In genomic region chr17:79831367-79832210, GRCh38 we compare ENCODE assay signal across 1 cellular context.
A peak's percentile ranks its signal among the peaks of the same experiment; 100 is the strongest.
TF ChIP-seq lines count a peak whose summit lies in the region.

No MANE protein-coding gene starts in this region.

TF ChIP-seq in HepG2, 621 proteins besides CTCF, POLR2A, EP300 and RAD21 (continues in another document):
- TF ChIP-seq TEAD2 (CRISPR knock-in tag; IDR thresholded peaks at IDR 0.05) (peak; percentile 51; the same call in 1 of the 2 replicates), TBX2 (CRISPR knock-in tag; IDR thresholded peaks at IDR 0.05; ENCODE audit: borderline replicate concordance) (peak; percentile 32; the same call in 1 of the 2 replicates), CC2D1A (CRISPR knock-in tag; IDR thresholded peaks at IDR 0.05) (no peak), ZNF224 (CRISPR knock-in tag; IDR thresholded peaks at IDR 0.05) (no peak), FLYWCH1 (CRISPR knock-in tag; IDR thresholded peaks at IDR 0.05) (no peak), ERF (CRISPR knock-in tag; IDR thresholded peaks at IDR 0.05) (peak; percentile 29), ZNF251 (CRISPR knock-in tag; IDR thresholded peaks at IDR 0.05) (0 out of 2 replicates have a peak, but pooled peaks have one; percentile 11), MIER3 (CRISPR knock-in tag; IDR thresholded peaks at IDR 0.05; ENCODE audit: borderline replicate concordance) (0 out of 2 replicates have a peak, but pooled peaks have one; percentile 14), MED1 (CRISPR knock-in tag; IDR thresholded peaks at IDR 0.05) (0 out of 2 replicates have a peak, but pooled peaks have one; percentile 15), ZNF616 (CRISPR knock-in tag; IDR thresholded peaks at IDR 0.05; ENCODE audit: low read depth) (peak; percentile 22; the same call in 1 of the 2 replicates), KAT8 (CRISPR knock-in tag; IDR thresholded peaks at IDR 0.05) (0 out of 2 replicates have a peak, but pooled peaks have one; percentile 21), RXRB (CRISPR knock-in tag; IDR thresholded peaks at IDR 0.05; ENCODE audit: borderline replicate concordance) (peak; percentile 57; the same call in 1 of the 2 replicates), HNF4A (CRISPR knock-in tag; IDR thresholded peaks at IDR 0.05) (0 out of 2 replicates have a peak, but pooled peaks have one; percentile 5), ZKSCAN8 (CRISPR knock-in tag; IDR thresholded peaks at IDR 0.05; ENCODE audit: borderline replicate concordance) (0 out of 2 replicates have a peak, but pooled peaks have one; percentile 30), CCDC6 (CRISPR knock-in tag; IDR thresholded peaks at IDR 0.05) (peak; percentile 38; the same call in 1 of the 2 replicates), ZNF614 (CRISPR knock-in tag; IDR thresholded peaks at IDR 0.05; ENCODE audit: borderline replicate concordance) (peak; percentile 41; the same call in 1 of the 2 replicates), ZNF44 (CRISPR knock-in tag; IDR thresholded peaks at IDR 0.05) (0 out of 2 replicates have a peak, but pooled peaks have one; percentile 48), ZNF329 (CRISPR knock-in tag; IDR thresholded peaks at IDR 0.05; ENCODE audit: low read depth) (0 out of 2 replicates have a peak, but pooled peaks have one; percentile 80), ZNF296 (CRISPR knock-in tag; conservative IDR thresholded peaks at IDR 0.05) (peak; percentile 95), MBNL3 (CRISPR knock-in tag; conservative IDR thresholded peaks at IDR 0.05) (no peak), HDAC1 (CRISPR knock-in tag; IDR thresholded peaks at IDR 0.05) (peak; percentile 68), MTF2 (CRISPR knock-in tag; IDR thresholded peaks at IDR 0.05; ENCODE audit: borderline replicate concordance) (peak; percentile 98), ZNF503 (CRISPR knock-in tag; IDR thresholded peaks at IDR 0.05) (no peak), GATAD1 (CRISPR knock-in tag; IDR thresholded peaks at IDR 0.05) (0 out of 2 replicates have a peak, but pooled peaks have one; percentile 8), ZNF788 (CRISPR knock-in tag; IDR thresholded peaks at IDR 0.05; ENCODE audit: borderline replicate concordance) (peak; percentile 80; the same call in 1 of the 2 replicates), TFDP2 (CRISPR knock-in tag; IDR thresholded peaks at IDR 0.05) (0 out of 2 replicates have a peak, but pooled peaks have one; percentile 5), ZNF747 (CRISPR knock-in tag; IDR thresholded peaks at IDR 0.05; ENCODE audit: borderline replicate concordance) (0 out of 2 replicates have a peak, but pooled peaks have one; percentile 16), TFE3 (CRISPR knock-in tag; IDR thresholded peaks at IDR 0.05) (peak; percentile 18; the same call in 1 of the 2 replicates), ZMYM2 (CRISPR knock-in tag; IDR thresholded peaks at IDR 0.05) (no peak), BRD4 (CRISPR knock-in tag; IDR thresholded peaks at IDR 0.05) (peak; percentile 24), ZBTB34 (CRISPR knock-in tag; IDR thresholded peaks at IDR 0.05) (peak; percentile 63; the same call in 1 of the 2 replicates), GZF1 (CRISPR knock-in tag; IDR thresholded peaks at IDR 0.05) (peak; percentile 68; the same call in 1 of the 2 replicates), KLF9 (CRISPR knock-in tag; IDR thresholded peaks at IDR 0.05; ENCODE audit: low read depth) (0 out of 2 replicates have a peak, but pooled peaks have one; percentile 33), FOXO1 (CRISPR knock-in tag; IDR thresholded peaks at IDR 0.05) (no peak; the same call in none of the 2 replicates), NR1H2 (CRISPR knock-in tag; IDR thresholded peaks at IDR 0.05; ENCODE audit: borderline replicate concordance, low read depth) (peak; percentile 72; the same call in 1 of the 2 replicates), KLF11 (CRISPR knock-in tag; IDR thresholded peaks at IDR 0.05) (0 out of 2 replicates have a peak, but pooled peaks have one; percentile 19), ZNF83 (CRISPR knock-in tag; IDR thresholded peaks at IDR 0.05; ENCODE audit: borderline replicate concordance) (0 out of 2 replicates have a peak, but pooled peaks have one; percentile 43), ZNF678 (CRISPR knock-in tag; IDR thresholded peaks at IDR 0.05) (no peak), ISL2 (CRISPR knock-in tag; IDR thresholded peaks at IDR 0.05) (peak; percentile 9; the same call in 1 of the 2 replicates), NR2F1 (CRISPR knock-in tag; IDR thresholded peaks at IDR 0.05) (peak; percentile 10 to 80; a peak in 2 of 4 replicates), NONO (IDR thresholded peaks at IDR 0.05) (no peak), NONO (CRISPR knock-in tag; conservative IDR thresholded peaks at IDR 0.05) (peak; percentile 69), RFX1 (IDR thresholded peaks at IDR 0.05) (no peak), CBX5 (CRISPR knock-in tag; IDR thresholded peaks at IDR 0.05; ENCODE audit: borderline replicate concordance) (peak; percentile 36; the same call in 1 of the 2 replicates)
- TF ChIP-seq, protein P1, sequence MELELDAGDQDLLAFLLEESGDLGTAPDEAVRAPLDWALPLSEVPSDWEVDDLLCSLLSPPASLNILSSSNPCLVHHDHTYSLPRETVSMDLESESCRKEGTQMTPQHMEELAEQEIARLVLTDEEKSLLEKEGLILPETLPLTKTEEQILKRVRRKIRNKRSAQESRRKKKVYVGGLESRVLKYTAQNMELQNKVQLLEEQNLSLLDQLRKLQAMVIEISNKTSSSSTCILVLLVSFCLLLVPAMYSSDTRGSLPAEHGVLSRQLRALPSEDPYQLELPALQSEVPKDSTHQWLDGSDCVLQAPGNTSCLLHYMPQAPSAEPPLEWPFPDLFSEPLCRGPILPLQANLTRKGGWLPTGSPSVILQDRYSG (CRISPR knock-in tag; IDR thresholded peaks at IDR 0.05), result no peak
- TF ChIP-seq, protein P2, sequence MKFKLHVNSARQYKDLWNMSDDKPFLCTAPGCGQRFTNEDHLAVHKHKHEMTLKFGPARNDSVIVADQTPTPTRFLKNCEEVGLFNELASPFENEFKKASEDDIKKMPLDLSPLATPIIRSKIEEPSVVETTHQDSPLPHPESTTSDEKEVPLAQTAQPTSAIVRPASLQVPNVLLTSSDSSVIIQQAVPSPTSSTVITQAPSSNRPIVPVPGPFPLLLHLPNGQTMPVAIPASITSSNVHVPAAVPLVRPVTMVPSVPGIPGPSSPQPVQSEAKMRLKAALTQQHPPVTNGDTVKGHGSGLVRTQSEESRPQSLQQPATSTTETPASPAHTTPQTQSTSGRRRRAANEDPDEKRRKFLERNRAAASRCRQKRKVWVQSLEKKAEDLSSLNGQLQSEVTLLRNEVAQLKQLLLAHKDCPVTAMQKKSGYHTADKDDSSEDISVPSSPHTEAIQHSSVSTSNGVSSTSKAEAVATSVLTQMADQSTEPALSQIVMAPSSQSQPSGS (CRISPR knock-in tag; IDR thresholded peaks at IDR 0.05), result no peak
- TF ChIP-seq, protein P3, sequence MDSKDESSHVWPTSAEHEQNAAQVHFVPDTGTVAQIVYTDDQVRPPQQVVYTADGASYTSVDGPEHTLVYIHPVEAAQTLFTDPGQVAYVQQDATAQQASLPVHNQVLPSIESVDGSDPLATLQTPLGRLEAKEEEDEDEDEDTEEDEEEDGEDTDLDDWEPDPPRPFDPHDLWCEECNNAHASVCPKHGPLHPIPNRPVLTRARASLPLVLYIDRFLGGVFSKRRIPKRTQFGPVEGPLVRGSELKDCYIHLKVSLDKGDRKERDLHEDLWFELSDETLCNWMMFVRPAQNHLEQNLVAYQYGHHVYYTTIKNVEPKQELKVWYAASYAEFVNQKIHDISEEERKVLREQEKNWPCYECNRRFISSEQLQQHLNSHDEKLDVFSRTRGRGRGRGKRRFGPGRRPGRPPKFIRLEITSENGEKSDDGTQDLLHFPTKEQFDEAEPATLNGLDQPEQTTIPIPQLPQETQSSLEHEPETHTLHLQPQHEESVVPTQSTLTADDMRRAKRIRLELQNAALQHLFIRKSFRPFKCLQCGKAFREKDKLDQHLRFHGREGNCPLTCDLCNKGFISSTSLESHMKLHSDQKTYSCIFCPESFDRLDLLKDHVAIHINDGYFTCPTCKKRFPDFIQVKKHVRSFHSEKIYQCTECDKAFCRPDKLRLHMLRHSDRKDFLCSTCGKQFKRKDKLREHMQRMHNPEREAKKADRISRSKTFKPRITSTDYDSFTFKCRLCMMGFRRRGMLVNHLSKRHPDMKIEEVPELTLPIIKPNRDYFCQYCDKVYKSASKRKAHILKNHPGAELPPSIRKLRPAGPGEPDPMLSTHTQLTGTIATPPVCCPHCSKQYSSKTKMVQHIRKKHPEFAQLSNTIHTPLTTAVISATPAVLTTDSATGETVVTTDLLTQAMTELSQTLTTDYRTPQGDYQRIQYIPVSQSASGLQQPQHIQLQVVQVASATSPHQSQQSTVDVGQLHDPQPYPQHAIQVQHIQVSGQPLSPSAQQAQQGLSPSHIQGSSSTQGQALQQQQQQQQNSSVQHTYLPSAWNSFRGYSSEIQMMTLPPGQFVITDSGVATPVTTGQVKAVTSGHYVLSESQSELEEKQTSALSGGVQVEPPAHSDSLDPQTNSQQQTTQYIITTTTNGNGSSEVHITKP (CRISPR knock-in tag; IDR thresholded peaks at IDR 0.05; ENCODE audit: low read depth), result peak; percentile 46; the same call in 1 of the 2 replicates
- TF ChIP-seq, protein P4, sequence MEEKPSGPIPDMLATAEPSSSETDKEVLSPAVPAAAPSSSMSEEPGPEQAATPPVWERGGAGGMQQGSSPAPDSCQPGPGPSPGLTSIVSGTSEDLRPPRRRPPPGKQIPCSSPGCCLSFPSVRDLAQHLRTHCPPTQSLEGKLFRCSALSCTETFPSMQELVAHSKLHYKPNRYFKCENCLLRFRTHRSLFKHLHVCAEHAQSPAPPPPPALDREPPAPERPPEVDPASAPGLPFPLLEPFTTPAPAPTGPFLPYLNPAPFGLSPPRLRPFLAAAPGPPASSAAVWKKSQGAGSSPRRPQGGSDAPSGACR (CRISPR knock-in tag; IDR thresholded peaks at IDR 0.05), result peak; percentile 90
